1 cellular context compared by ENCODE assay signal in the genomic region with DNA sequence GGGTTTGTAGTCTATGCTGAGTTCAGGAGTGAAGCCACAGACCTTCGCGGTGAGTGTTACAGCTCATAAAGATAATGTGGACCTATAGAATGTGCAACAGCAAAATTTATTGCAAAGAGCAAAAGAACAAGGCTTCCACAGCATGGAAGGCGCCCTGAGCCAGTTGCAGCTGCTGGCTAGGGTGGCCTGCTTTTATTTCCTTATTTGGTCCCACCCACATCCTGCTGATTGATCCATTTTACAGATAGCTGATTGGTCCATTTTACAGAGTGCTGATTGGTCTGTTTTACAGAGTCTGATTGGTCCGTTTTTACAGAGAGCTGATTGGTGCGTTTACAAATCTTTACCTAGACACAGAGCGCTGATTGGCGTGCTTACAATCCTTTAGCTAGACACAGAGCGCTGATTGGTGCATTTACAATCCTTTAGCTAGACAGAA.
TF ChIP-seq lines count a peak whose summit lies in the region.

No MANE protein-coding gene starts in this region.

TF ChIP-seq in endothelial cell of umbilical vein, 7 proteins besides CTCF, POLR2A, EP300 and RAD21:
- TF ChIP-seq GATA2 (IDR thresholded peaks at IDR 0.05; ENCODE audit: insufficient read depth, insufficient read length, low read depth, low read length) (no peak), EZH2 (IDR thresholded peaks at IDR 0.05; ENCODE audit: borderline replicate concordance, low read depth, low read length, severe bottlenecking) (no peak), JUN (IDR thresholded peaks at IDR 0.05; ENCODE audit: borderline replicate concordance, insufficient read depth, insufficient read length, low read depth) (no peak)
